Comparison of ENCODE assay signal across 9 cellular contexts in the genomic region with DNA sequence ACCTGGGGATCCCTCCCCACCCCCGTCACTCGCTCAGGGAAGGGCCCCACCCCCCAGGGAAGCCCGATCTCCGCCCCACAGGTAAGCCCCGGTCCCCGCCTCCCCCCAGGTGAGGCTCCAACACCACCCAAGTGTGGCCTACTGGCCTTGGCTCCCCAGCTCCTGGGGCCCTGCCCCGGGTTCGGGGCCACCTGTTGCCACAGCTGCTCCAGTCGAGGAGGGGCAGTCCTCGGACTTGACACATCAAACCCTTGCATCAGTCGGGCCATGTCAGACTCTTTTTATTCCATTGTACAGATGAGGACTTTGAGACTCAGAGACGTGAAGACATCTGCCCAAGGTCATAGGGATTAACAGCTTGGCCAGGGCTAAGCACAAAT. TPM values are rescaled to one million over a fixed set of nuclear protein-coding genes. Genes with fewer than 3 reads are reported as not detected.
DNase-seq lines count a peak whose midpoint lies in the region; ATAC-seq and TF ChIP-seq lines count a peak whose summit lies in the region.
"Had no signal": no experiment of that assay in that cellular context is flagged by ENCODE, and none has a peak within 500 bp of the region (broad histone marks: within the 10 kb centered on the region; RNA-seq: fewer than 3 reads in every experiment).

No MANE protein-coding gene starts in this region.

- peak overlapping the region; percentile 60 for H3K27ac Mint-ChIP-seq in T-helper 2 cell treated with Interferon-gamma antibody and Interleukin-4, amounts not matched to agents 5 μg/mL and 100 μg/mL, for 36 hours
- H3K27ac Mint-ChIP-seq in endothelial cell (ENCODE audit: unreplicated experiment) (no peak overlapping the region), natural killer cell (peak overlapping the region; percentile 41 to 95)

- no peaks in the 10 kb centered on the region for H3K9me3 Mint-ChIP-seq in T-helper 2 cell treated with Interferon-gamma antibody and Interleukin-4, amounts not matched to agents 5 μg/mL and 100 μg/mL, for 36 hours
- H3K9me3 Mint-ChIP-seq in endothelial cell (ENCODE audit: unreplicated experiment) (no peaks in the 10 kb centered on the region), natural killer cell (no peaks in the 10 kb centered on the region)

- CTCF ChIA-PET in GM10248 (lab: Yijun Ruan, JAX) = interaction anchor here (0.9 to 2.2 kb wide), 5 partner anchors 10 to 230 kb away, joined by 4 to 7 read pairs (median 6); partner anchors contain the start of gene ASF1B

- H3K4me3 Mint-ChIP-seq in T-helper 2 cell treated with Interferon-gamma antibody and Interleukin-4, amounts not matched to agents 5 μg/mL and 100 μg/mL, for 36 hours = peak overlapping the region; percentile 79
- H3K4me3 Mint-ChIP-seq in endothelial cell (ENCODE audit: unreplicated experiment) (peak overlapping the region; percentile 57), natural killer cell (peak overlapping the region; percentile 87)

- intact Hi-C loops in natural killer cell (cut with micrococcal nuclease) = loop anchor here (2.0 kb wide), 1 partner anchor 46 kb away; the partner anchor contains the start of gene DCAF15

- H3K36me3 Mint-ChIP-seq in T-helper 2 cell treated with Interferon-gamma antibody and Interleukin-4, amounts not matched to agents 5 μg/mL and 100 μg/mL, for 36 hours (ENCODE audit: low read depth) = peaks cover 15% of the 10 kb centered on the region
- peaks cover 4% of the 10 kb centered on the region for H3K36me3 Mint-ChIP-seq in endothelial cell (ENCODE audit: low read depth, unreplicated experiment)
- no peaks in the 10 kb centered on the region for H3K36me3 Mint-ChIP-seq in natural killer cell

- TF ChIP-seq CTCF in GM12865 (IDR thresholded peaks at IDR 0.05; ENCODE audit: insufficient read depth, low read depth, low read length, missing control alignments) (no peak), endothelial cell (IDR thresholded peaks at IDR 0.05; ENCODE audit: unreplicated experiment) (no peak), natural killer cell (IDR thresholded peaks at IDR 0.05) (no peak), GM10248 (IDR thresholded peaks at IDR 0.05; ENCODE audit: control extremely low read depth, extremely low read depth, low read depth, missing control alignments) (no peak)

- H3K4me3 ChIP-seq in GM12865 (ENCODE audit: low read depth, low read length) = peak overlapping the region; percentile 67

- POLR2A ChIA-PET in GM10248 (lab: Yijun Ruan, JAX) = interaction anchor here (0.5 to 1.4 kb wide), 2 partner anchors 172 to 230 kb away, joined by 3 to 8 read pairs; no protein-coding TSS in a partner anchor

- peak; percentile 14 for DNase-seq in GM12865 (ENCODE audit: low read depth)
- DNase-seq in T-helper 2 cell treated with Interferon-gamma antibody and Interleukin-4, amounts not matched to agents 5 μg/mL and 100 μg/mL, for 36 hours (ENCODE audit: low spot score) = no peak
- no peak for DNase-seq in endothelial cell (ENCODE audit: low spot score)
- DNase-seq in natural killer cell = no peak
- no peak for DNase-seq in putamen (ENCODE audit: low spot score)
- DNase-seq in GM10248 (ENCODE audit: extremely low spot score) = no peak

- no peaks in the 10 kb centered on the region for H3K27me3 Mint-ChIP-seq in T-helper 2 cell treated with Interferon-gamma antibody and Interleukin-4, amounts not matched to agents 5 μg/mL and 100 μg/mL, for 36 hours (ENCODE audit: low read depth)
- H3K27me3 Mint-ChIP-seq in endothelial cell (ENCODE audit: unreplicated experiment) (peaks cover 8% of the 10 kb centered on the region), natural killer cell (ENCODE audit: low read depth in 2 of 2) (no peaks in the 10 kb centered on the region)

- ATAC-seq in HG03039 (IDR thresholded peaks at IDR 0.05; ENCODE audit: unreplicated experiment) (peak; percentile 17), natural killer cell (peak in 2 of 3 donors; percentile 6 to 10), HG02938 (IDR thresholded peaks at IDR 0.05; ENCODE audit: unreplicated experiment) (no peak)

- peaks cover 18% of the 10 kb centered on the region for H3K4me1 Mint-ChIP-seq in T-helper 2 cell treated with Interferon-gamma antibody and Interleukin-4, amounts not matched to agents 5 μg/mL and 100 μg/mL, for 36 hours (ENCODE audit: low read depth)
- H3K4me1 Mint-ChIP-seq in endothelial cell (ENCODE audit: unreplicated experiment) = no peaks in the 10 kb centered on the region
- peaks cover 13 to 15% of the 10 kb centered on the region in 2 donors for H3K4me1 Mint-ChIP-seq in natural killer cell

RNA-seq across cellular contexts. Expression of gene CC2D1A, which starts 0.5 kb away (rescaled TPM):
- total RNA-seq in endothelial cell (ENCODE audit: unreplicated experiment) = 17.1 TPM
- 10 to 100 TPM; 42.8 to 49.3 (median 48.4) TPM for total RNA-seq in natural killer cell

RNA-seq across cellular contexts. Expression of gene BRME1, which starts 0.6 kb away (rescaled TPM):
- total RNA-seq in endothelial cell (ENCODE audit: unreplicated experiment) (3.4 TPM), natural killer cell (1 to 10 TPM; 3.8 to 7.7 (median 4.0) TPM)

RNA-seq across cellular contexts. Expression of gene NANOS3, which starts 29.6 kb away (rescaled TPM):
- total RNA-seq in endothelial cell (ENCODE audit: unreplicated experiment) = 0.69 TPM
- total RNA-seq in natural killer cell = 1 to 10 TPM; 2.6 to 6.3 (median 3.0) TPM
- total RNA-seq: SK-MEL-5 had no signal

RNA-seq across cellular contexts. Expression of gene PODNL1, which starts 31.7 kb away (rescaled TPM):
- total RNA-seq in endothelial cell (ENCODE audit: unreplicated experiment) (not detected), natural killer cell (under 1 TPM in 1 of 3 donors, not detected in 2; 0.61 TPM)
- total RNA-seq: SK-MEL-5 had no signal

RNA-seq across cellular contexts. Expression of gene DCAF15, which starts 45.8 kb away (rescaled TPM):
- 53.0 TPM for total RNA-seq in endothelial cell (ENCODE audit: unreplicated experiment)
- 100 to 1,000 TPM; 121 to 149 (median 124) TPM for total RNA-seq in natural killer cell
